9 cellular contexts compared by ENCODE assay signal in genomic region chr6:53361549-53362031, GRCh38. TPM values are rescaled to one million over a fixed set of nuclear protein-coding genes. Genes with fewer than 3 reads are reported as not detected.
DNase-seq lines count a peak whose midpoint lies in the region; ATAC-seq and TF ChIP-seq lines count a peak whose summit lies in the region.
"Had no signal": no experiment of that assay in that cellular context is flagged by ENCODE, and none has a peak within 500 bp of the region (broad histone marks: within the 10 kb centered on the region; RNA-seq: fewer than 3 reads in every experiment).

No MANE protein-coding gene starts in this region.

- H3K4me3 ChIP-seq in GM06990 (replicated peaks; ENCODE audit: low read depth, low read length) (no peak overlapping the region), MM.1S (ENCODE audit: low read length) (no peak overlapping the region), mucosa of descending colon (no peak overlapping the region)
- H3K4me3 ChIP-seq: cardiac muscle cell had no signal

- no peaks in the 10 kb centered on the region for H3K9me2 ChIP-seq in MM.1S (replicated peaks; ENCODE audit: insufficient read depth, low read length)

- no peak overlapping the region for H3K9ac ChIP-seq in MM.1S (ENCODE audit: low read length)

- intact Hi-C loops in activated T-helper 2 cell treated with anti-CD3 and anti-CD28 coated beads, Interferon-gamma antibody, Interleukin-2, Interleukin-4, amounts not matched to agents 10 μg/mL and 5 μg/mL and 100 μg/mL, durations not matched to agents 14 hours and 24 hours and 36 hours (cut with micrococcal nuclease): loop anchor here (2.0 to 5.0 kb wide), 4 partner anchors 47 to 174 kb away; no protein-coding TSS in a partner anchor
- intact Hi-C loops in mucosa of descending colon (cut with DNase I, micrococcal nuclease): no loop called here

- peak overlapping the region; percentile 5; the same call in 1 of the 2 replicates for H3K27ac ChIP-seq in MM.1S (ENCODE audit: low read length)
- H3K27ac ChIP-seq: cardiac muscle cell had no signal

- no peaks in the 10 kb centered on the region for H3K27me3 Mint-ChIP-seq in activated T-helper 2 cell treated with anti-CD3 and anti-CD28 coated beads, Interferon-gamma antibody, Interleukin-2, Interleukin-4, amounts not matched to agents 10 μg/mL and 5 μg/mL and 100 μg/mL, durations not matched to agents 14 hours and 24 hours and 36 hours (ENCODE audit: low read depth)
- H3K27me3 Mint-ChIP-seq in nephron progenitor cell (ENCODE audit: low read depth, poor library complexity): peaks cover 7% of the 10 kb centered on the region

- H3K9me3 Mint-ChIP-seq in activated T-helper 2 cell treated with anti-CD3 and anti-CD28 coated beads, Interferon-gamma antibody, Interleukin-2, Interleukin-4, amounts not matched to agents 10 μg/mL and 5 μg/mL and 100 μg/mL, durations not matched to agents 14 hours and 24 hours and 36 hours: peaks cover 1% of the 10 kb centered on the region
- peaks cover 25% of the 10 kb centered on the region for H3K9me3 Mint-ChIP-seq in nephron progenitor cell

- peak overlapping the region; percentile 96 for H3K27ac Mint-ChIP-seq in activated T-helper 2 cell treated with anti-CD3 and anti-CD28 coated beads, Interferon-gamma antibody, Interleukin-2, Interleukin-4, amounts not matched to agents 10 μg/mL and 5 μg/mL and 100 μg/mL, durations not matched to agents 14 hours and 24 hours and 36 hours
- no peak overlapping the region for H3K27ac Mint-ChIP-seq in nephron progenitor cell

- TF ChIP-seq CTCF in GM06990 (IDR thresholded peaks at IDR 0.05; ENCODE audit: insufficient read depth, low read length, poor library complexity, severe bottlenecking): no peak
- no peak for TF ChIP-seq CTCF in MM.1S (IDR thresholded peaks at IDR 0.05; ENCODE audit: low read length)
- TF ChIP-seq CTCF in mucosa of descending colon (IDR thresholded peaks at IDR 0.05): no peak
- no peak for TF ChIP-seq CTCF in nephron progenitor cell (IDR thresholded peaks at IDR 0.05)

- H4K20me1 ChIP-seq in MM.1S (ENCODE audit: insufficient read depth, low read length): no peaks in the 10 kb centered on the region

- no peak overlapping the region for H3K4me2 ChIP-seq in MM.1S (ENCODE audit: low read depth, low read length)

- ATAC-seq in mucosa of descending colon (no peak), GM19452 (IDR thresholded peaks at IDR 0.05; ENCODE audit: unreplicated experiment) (no peak)

- H3K4me1 Mint-ChIP-seq in activated T-helper 2 cell treated with anti-CD3 and anti-CD28 coated beads, Interferon-gamma antibody, Interleukin-2, Interleukin-4, amounts not matched to agents 10 μg/mL and 5 μg/mL and 100 μg/mL, durations not matched to agents 14 hours and 24 hours and 36 hours (ENCODE audit: low read depth): peaks cover 36% of the 10 kb centered on the region
- peaks cover 52% of the 10 kb centered on the region for H3K4me1 Mint-ChIP-seq in nephron progenitor cell

- peak; percentile 57 for DNase-seq in GM06990 (ENCODE audit: extremely low read depth, insufficient read length)
- DNase-seq in MM.1S: no peak
- DNase-seq in activated T-helper 2 cell treated with anti-CD3 and anti-CD28 coated beads, Interferon-gamma antibody, Interleukin-2, Interleukin-4, amounts not matched to agents 10 μg/mL and 5 μg/mL and 100 μg/mL, durations not matched to agents 14 hours and 24 hours and 36 hours (ENCODE audit: low spot score): peak; percentile 44
- DNase-seq in mucosa of descending colon: peak in 2 of 3 donors; percentile 24
- no peak for DNase-seq in nephron progenitor cell
- no peak for DNase-seq in UCSD-AML1 (lab: John Stamatoyannopoulos, UW; ENCODE audit: unreplicated experiment)
- DNase-seq in SKM-1 (lab: John Stamatoyannopoulos, UW; ENCODE audit: unreplicated experiment): no peak

- H2AFZ ChIP-seq in MM.1S (ENCODE audit: low read length): no peak overlapping the region

- H3F3A ChIP-seq in MM.1S (ENCODE audit: insufficient read depth, low read length): peaks cover 10% of the 10 kb centered on the region

- H3K36me3 ChIP-seq in GM06990 (ENCODE audit: control insufficient read depth, insufficient read depth, low read length): no peaks in the 10 kb centered on the region
- no peaks in the 10 kb centered on the region for H3K36me3 ChIP-seq in MM.1S (replicated peaks; ENCODE audit: insufficient read depth, low read length)
- H3K36me3 ChIP-seq in mucosa of descending colon (ENCODE audit: low read depth): peaks cover 3% of the 10 kb centered on the region
- H3K36me3 ChIP-seq: cardiac muscle cell had no signal

- no peaks in the 10 kb centered on the region for H3K36me3 Mint-ChIP-seq in activated T-helper 2 cell treated with anti-CD3 and anti-CD28 coated beads, Interferon-gamma antibody, Interleukin-2, Interleukin-4, amounts not matched to agents 10 μg/mL and 5 μg/mL and 100 μg/mL, durations not matched to agents 14 hours and 24 hours and 36 hours (ENCODE audit: low read depth)
- H3K36me3 Mint-ChIP-seq in nephron progenitor cell (ENCODE audit: low read depth): peaks cover 4% of the 10 kb centered on the region

- H3K79me2 ChIP-seq in MM.1S (ENCODE audit: low read length): no peaks in the 10 kb centered on the region

- H3K27me3 ChIP-seq in GM06990 (replicated peaks; ENCODE audit: control insufficient read depth, insufficient read depth, low read length) (no peaks in the 10 kb centered on the region), MM.1S (replicated peaks; ENCODE audit: insufficient read depth, low read length) (no peaks in the 10 kb centered on the region)
- H3K27me3 ChIP-seq: cardiac muscle cell had no signal

- H3K4me1 ChIP-seq in MM.1S (ENCODE audit: low read length) (peaks cover 13% of the 10 kb centered on the region), mucosa of descending colon (ENCODE audit: low read depth) (peaks cover 7% of the 10 kb centered on the region)

- H3K9me3 ChIP-seq in MM.1S (replicated peaks; ENCODE audit: insufficient read depth, low read length) (no peaks in the 10 kb centered on the region), mucosa of descending colon (no peaks in the 10 kb centered on the region)

- H3K4me3 Mint-ChIP-seq in activated T-helper 2 cell treated with anti-CD3 and anti-CD28 coated beads, Interferon-gamma antibody, Interleukin-2, Interleukin-4, amounts not matched to agents 10 μg/mL and 5 μg/mL and 100 μg/mL, durations not matched to agents 14 hours and 24 hours and 36 hours (ENCODE audit: low read depth): peak overlapping the region; percentile 65
- H3K4me3 Mint-ChIP-seq in nephron progenitor cell: no peak overlapping the region

RNA-seq across cellular contexts. Expression of gene ELOVL5, which starts 12.8 kb away (rescaled TPM):
- total RNA-seq in activated T-helper 2 cell treated with anti-CD3 and anti-CD28 coated beads, Interferon-gamma antibody, Interleukin-2, Interleukin-4, amounts not matched to agents 10 μg/mL and 5 μg/mL and 100 μg/mL, durations not matched to agents 14 hours and 24 hours and 36 hours: 122 and 133 TPM in 2 replicates
- 10 to 100 TPM; 11.5 to 60.6 (median 27.5) TPM for total RNA-seq in mucosa of descending colon

Comparison
In these comparisons a context has a peak if more than half of its experiments do, and no peak if none do; other contexts are left out.
1. DNase-seq: peak in GM06990 (single experiment), activated T-helper 2 cell treated with anti-CD3 and anti-CD28 coated beads, Interferon-gamma antibody, Interleukin-2, Interleukin-4, amounts not matched to agents 10 μg/mL and 5 μg/mL and 100 μg/mL, durations not matched to agents 14 hours and 24 hours and 36 hours (single experiment) and mucosa of descending colon (2 of 3); none in MM.1S (single experiment), nephron progenitor cell (single experiment), UCSD-AML1 (single experiment) and SKM-1 (single experiment).